ENCODE assay signal across 14 cellular contexts in the genomic region with DNA sequence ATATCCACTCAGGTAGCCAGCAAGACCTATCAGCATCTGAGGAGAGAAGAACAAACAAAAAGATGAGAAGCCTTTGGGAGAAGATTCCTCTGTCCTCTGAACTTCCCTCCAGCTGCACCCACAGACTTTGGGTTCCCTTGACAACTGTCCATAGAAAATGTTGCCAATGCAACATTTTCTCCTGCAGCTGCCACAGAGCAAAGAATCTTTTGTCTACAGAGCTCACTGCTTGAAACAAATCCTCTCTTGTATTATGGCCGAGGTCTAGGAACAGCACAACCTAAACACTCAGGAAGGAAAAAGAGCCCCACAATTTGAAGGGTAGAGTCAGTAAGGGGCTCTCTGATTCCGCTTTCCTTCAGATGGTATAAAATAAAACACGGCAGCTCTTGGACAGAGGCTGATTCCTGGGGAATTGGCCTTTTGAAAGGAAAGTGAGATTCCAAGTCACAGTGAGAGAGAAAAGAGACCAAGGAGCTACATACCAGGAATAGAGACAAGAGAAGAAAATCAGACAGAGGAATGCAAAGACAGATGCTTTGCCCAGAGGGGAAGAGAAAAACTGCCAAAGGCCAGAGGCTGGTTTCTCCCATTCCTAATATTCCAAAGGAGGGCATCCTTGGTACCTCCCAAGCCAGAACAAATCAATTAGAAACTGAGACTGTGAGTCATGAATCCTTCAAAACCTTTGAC. TPM values are rescaled to one million over a fixed set of nuclear protein-coding genes. Genes with fewer than 3 reads are reported as not detected.
DNase-seq lines count a peak whose midpoint lies in the region; ATAC-seq and TF ChIP-seq lines count a peak whose summit lies in the region.
"Had no signal": no experiment of that assay in that cellular context is flagged by ENCODE, and none has a peak within 500 bp of the region (broad histone marks: within the 10 kb centered on the region; RNA-seq: fewer than 3 reads in every experiment).

No MANE protein-coding gene starts in this region.

- H3K27ac ChIP-seq in thyroid gland: no peak overlapping the region

- TF ChIP-seq POLR2A in thyroid gland (IDR thresholded peaks at IDR 0.05): no peak

- no peaks in the 10 kb centered on the region for H3K36me3 Mint-ChIP-seq in WTC11
- no peaks in the 10 kb centered on the region for H3K36me3 Mint-ChIP-seq in glutamatergic neuron (ENCODE audit: unreplicated experiment)
- H3K36me3 Mint-ChIP-seq in activated CD8-positive, alpha-beta memory T cell treated with anti-CD3 and anti-CD28 coated beads, Interleukin-2, amount 10 ng/mL, durations not matched to agents 7 days and 5 days: no peaks in the 10 kb centered on the region
- H3K36me3 Mint-ChIP-seq: activated naive CD4-positive, alpha-beta T cell treated with anti-CD3 and anti-CD28 coated beads, Interleukin-2, amount 10 ng/mL, durations not matched to agents 7 days and 5 days had no signal

- H3K4me1 Mint-ChIP-seq in WTC11 (no peaks in the 10 kb centered on the region), glutamatergic neuron (ENCODE audit: low read depth, unreplicated experiment) (peaks cover 18% of the 10 kb centered on the region)
- H3K4me1 Mint-ChIP-seq in activated CD8-positive, alpha-beta memory T cell treated with anti-CD3 and anti-CD28 coated beads, Interleukin-2, amount 10 ng/mL, durations not matched to agents 7 days and 5 days: peaks cover 32% of the 10 kb centered on the region

- peak; percentile 62 for DNase-seq in EL
- DNase-seq in WTC11 (ENCODE audit: low spot score): no peak
- DNase-seq in glutamatergic neuron: no peak
- DNase-seq in putamen (ENCODE audit: low spot score): peak; percentile 95
- DNase-seq in NCI-H2171 treated with DMSO at 0.1 percent for 48 hours (lab: John Stamatoyannopoulos, UW): no peak
- DNase-seq in NCI-H2029 treated with DMSO at 0.1 percent for 48 hours (lab: John Stamatoyannopoulos, UW): no peak
- no peak for DNase-seq in thyroid gland
- no peak for DNase-seq in activated CD8-positive, alpha-beta memory T cell treated with anti-CD3 and anti-CD28 coated beads, Interleukin-2, amount 10 ng/mL, durations not matched to agents 7 days and 5 days
- DNase-seq: activated naive CD4-positive, alpha-beta T cell treated with anti-CD3 and anti-CD28 coated beads, Interleukin-2, amount 10 ng/mL, durations not matched to agents 7 days and 5 days; NCI-H187 had no signal

- intact Hi-C loops in thyroid gland (cut with DNase I): no loop called here

- no peaks in the 10 kb centered on the region for H3K4me1 ChIP-seq in thyroid gland

- H3K27me3 Mint-ChIP-seq in WTC11 (ENCODE audit: low read depth) (no peaks in the 10 kb centered on the region), glutamatergic neuron (ENCODE audit: unreplicated experiment) (no peaks in the 10 kb centered on the region)
- H3K27me3 Mint-ChIP-seq in activated CD8-positive, alpha-beta memory T cell treated with anti-CD3 and anti-CD28 coated beads, Interleukin-2, amount 10 ng/mL, durations not matched to agents 7 days and 5 days: peaks cover 3% of the 10 kb centered on the region
- H3K27me3 Mint-ChIP-seq: activated naive CD4-positive, alpha-beta T cell treated with anti-CD3 and anti-CD28 coated beads, Interleukin-2, amount 10 ng/mL, durations not matched to agents 7 days and 5 days had no signal

- 69 to 74% methylated on average over 3 of the region's 3 CpGs for WGBS in thyroid gland, 2 donors

- H3K27me3 ChIP-seq in thyroid gland: no peaks in the 10 kb centered on the region

- H3K9me3 Mint-ChIP-seq in WTC11 (no peaks in the 10 kb centered on the region), glutamatergic neuron (ENCODE audit: unreplicated experiment) (no peaks in the 10 kb centered on the region)
- H3K9me3 Mint-ChIP-seq in activated CD8-positive, alpha-beta memory T cell treated with anti-CD3 and anti-CD28 coated beads, Interleukin-2, amount 10 ng/mL, durations not matched to agents 7 days and 5 days (ENCODE audit: low read depth): no peaks in the 10 kb centered on the region
- H3K9me3 Mint-ChIP-seq: activated naive CD4-positive, alpha-beta T cell treated with anti-CD3 and anti-CD28 coated beads, Interleukin-2, amount 10 ng/mL, durations not matched to agents 7 days and 5 days; stimulated activated effector memory CD8-positive, alpha-beta T cell treated with anti-CD3 and anti-CD28 coated beads, Interleukin-12 subunit alpha, Interleukin-12 subunit beta, amount 100 ng/mL, for 72 hours had no signal

- H3K9me3 ChIP-seq in thyroid gland: no peaks in the 10 kb centered on the region

- POLR2A ChIA-PET in WTC11 (lab: Charles Lee): interaction anchor here (0.5 kb wide), 2 partner anchors 167 to 465 kb away, joined by 3 to 4 read pairs; no protein-coding TSS in a partner anchor

- no peak overlapping the region for H3K4me3 Mint-ChIP-seq in WTC11
- peak overlapping the region; percentile 8 for H3K4me3 Mint-ChIP-seq in glutamatergic neuron (ENCODE audit: unreplicated experiment)
- no peak overlapping the region for H3K4me3 Mint-ChIP-seq in activated CD8-positive, alpha-beta memory T cell treated with anti-CD3 and anti-CD28 coated beads, Interleukin-2, amount 10 ng/mL, durations not matched to agents 7 days and 5 days
- H3K4me3 Mint-ChIP-seq: activated naive CD4-positive, alpha-beta T cell treated with anti-CD3 and anti-CD28 coated beads, Interleukin-2, amount 10 ng/mL, durations not matched to agents 7 days and 5 days; CD14-positive monocyte; stimulated activated effector memory CD8-positive, alpha-beta T cell treated with anti-CD3 and anti-CD28 coated beads, Interleukin-12 subunit alpha, Interleukin-12 subunit beta, amount 100 ng/mL, for 72 hours had no signal

- H3K4me3 ChIP-seq in thyroid gland (replicated peaks in 1 of 3): no peak overlapping the region

- peaks cover 0 to 15% of the 10 kb centered on the region in 2 donors for H3K36me3 ChIP-seq in thyroid gland

- CTCF ChIA-PET in WTC11 (lab: Charles Lee): interaction anchor here (1.0 to 2.1 kb wide), 5 partner anchors 9 to 155 kb away, joined by 3 to 29 read pairs (median 3); a partner anchor contains a TSS
- CTCF ChIA-PET in activated CD8-positive, alpha-beta memory T cell treated with anti-CD3 and anti-CD28 coated beads, Interleukin-2, amount 10 ng/mL, durations not matched to agents 7 days and 5 days (lab: Charles Lee): interaction anchor here (0.9 to 10.6 kb wide), 3 partner anchors 9 to 24 kb away, joined by 3 to 170 read pairs (median 3); a partner anchor contains a TSS

- TF ChIP-seq CTCF in WTC11 (IDR thresholded peaks at IDR 0.05) (no peak), glutamatergic neuron (IDR thresholded peaks at IDR 0.05; ENCODE audit: partially characterized antibody, unreplicated experiment) (no peak), thyroid gland (IDR thresholded peaks at IDR 0.05) (no peak)

- no peak for ATAC-seq in WTC11
- no peak for ATAC-seq in activated CD8-positive, alpha-beta memory T cell treated with anti-CD3 and anti-CD28 coated beads, Interleukin-2, amount 10 ng/mL, durations not matched to agents 7 days and 5 days
- ATAC-seq: Panc1; stimulated activated effector memory CD8-positive, alpha-beta T cell treated with anti-CD3 and anti-CD28 coated beads, Interleukin-12 subunit alpha, Interleukin-12 subunit beta, amount 100 ng/mL, for 72 hours had no signal

- H3K27ac Mint-ChIP-seq in WTC11 (peak overlapping the region; percentile 13; the same call in 1 of the 2 replicates), glutamatergic neuron (ENCODE audit: unreplicated experiment) (no peak overlapping the region)
- H3K27ac Mint-ChIP-seq in activated CD8-positive, alpha-beta memory T cell treated with anti-CD3 and anti-CD28 coated beads, Interleukin-2, amount 10 ng/mL, durations not matched to agents 7 days and 5 days: no peak overlapping the region
- H3K27ac Mint-ChIP-seq: activated naive CD4-positive, alpha-beta T cell treated with anti-CD3 and anti-CD28 coated beads, Interleukin-2, amount 10 ng/mL, durations not matched to agents 7 days and 5 days; CD14-positive monocyte; stimulated activated effector memory CD8-positive, alpha-beta T cell treated with anti-CD3 and anti-CD28 coated beads, Interleukin-12 subunit alpha, Interleukin-12 subunit beta, amount 100 ng/mL, for 72 hours had no signal

TF ChIP-seq in WTC11, 78 proteins besides CTCF, POLR2A, EP300 and RAD21 (continues in another document):
- TF ChIP-seq, protein P1, sequence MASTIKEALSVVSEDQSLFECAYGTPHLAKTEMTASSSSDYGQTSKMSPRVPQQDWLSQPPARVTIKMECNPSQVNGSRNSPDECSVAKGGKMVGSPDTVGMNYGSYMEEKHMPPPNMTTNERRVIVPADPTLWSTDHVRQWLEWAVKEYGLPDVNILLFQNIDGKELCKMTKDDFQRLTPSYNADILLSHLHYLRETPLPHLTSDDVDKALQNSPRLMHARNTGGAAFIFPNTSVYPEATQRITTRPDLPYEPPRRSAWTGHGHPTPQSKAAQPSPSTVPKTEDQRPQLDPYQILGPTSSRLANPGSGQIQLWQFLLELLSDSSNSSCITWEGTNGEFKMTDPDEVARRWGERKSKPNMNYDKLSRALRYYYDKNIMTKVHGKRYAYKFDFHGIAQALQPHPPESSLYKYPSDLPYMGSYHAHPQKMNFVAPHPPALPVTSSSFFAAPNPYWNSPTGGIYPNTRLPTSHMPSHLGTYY (CRISPR knock-in tag; IDR thresholded peaks at IDR 0.05): no peak

RNA-seq across cellular contexts. Expression of a gene that starts 14.1 kb away (rescaled TPM):
- total RNA-seq in WTC11 (2021) (31.3 to 38.7 TPM (median 35.2 TPM) in 3 replicates), glutamatergic neuron (ENCODE audit: unreplicated experiment) (41.5 TPM), thyroid gland (10 to 100 TPM; 19.1 to 36.4 (median 25.7) TPM)
- total RNA-seq in activated CD8-positive, alpha-beta memory T cell treated with anti-CD3 and anti-CD28 coated beads, Interleukin-2, amount 10 ng/mL, durations not matched to agents 7 days and 5 days: 10 to 100 TPM; 14.3 to 16.2 TPM

RNA-seq across cellular contexts. Expression of a gene that starts 14.3 kb away (rescaled TPM):
- total RNA-seq in WTC11 (2021) (35.6 to 40.2 TPM (median 38.2 TPM) in 3 replicates), glutamatergic neuron (ENCODE audit: unreplicated experiment) (23.1 TPM), thyroid gland (10 to 100 TPM; 18.0 to 50.1 (median 35.6) TPM)
- total RNA-seq in activated CD8-positive, alpha-beta memory T cell treated with anti-CD3 and anti-CD28 coated beads, Interleukin-2, amount 10 ng/mL, durations not matched to agents 7 days and 5 days: 10 to 100 TPM; 16.0 to 16.3 TPM

RNA-seq across cellular contexts. Expression of a gene that starts 35.5 kb away (rescaled TPM):
- total RNA-seq in WTC11 (2021): 0.14 to 0.46 TPM (median 0.33 TPM) in 3 replicates
- total RNA-seq in glutamatergic neuron (ENCODE audit: unreplicated experiment): 0.22 TPM
- total RNA-seq in thyroid gland: not detected
- total RNA-seq in activated CD8-positive, alpha-beta memory T cell treated with anti-CD3 and anti-CD28 coated beads, Interleukin-2, amount 10 ng/mL, durations not matched to agents 7 days and 5 days: not detected
- total RNA-seq: left lobe of liver had no signal

Comparison
In these comparisons a context has a peak if more than half of its experiments do, and no peak if none do; other contexts are left out.
1. DNase-seq: peak in EL (single experiment) and putamen (single experiment); none in WTC11 (single experiment), glutamatergic neuron (single experiment), NCI-H2171 treated with DMSO at 0.1 percent for 48 hours (single experiment), NCI-H2029 treated with DMSO at 0.1 percent for 48 hours (single experiment), thyroid gland (0 of 2) and activated CD8-positive, alpha-beta memory T cell treated with anti-CD3 and anti-CD28 coated beads, Interleukin-2, amount 10 ng/mL, durations not matched to agents 7 days and 5 days (single experiment).